1 cellular context compared by ENCODE assay signal in genomic region chr2:62195421-62196277, GRCh38.
TF ChIP-seq lines count a peak whose summit lies in the region.

A gene with protein sequence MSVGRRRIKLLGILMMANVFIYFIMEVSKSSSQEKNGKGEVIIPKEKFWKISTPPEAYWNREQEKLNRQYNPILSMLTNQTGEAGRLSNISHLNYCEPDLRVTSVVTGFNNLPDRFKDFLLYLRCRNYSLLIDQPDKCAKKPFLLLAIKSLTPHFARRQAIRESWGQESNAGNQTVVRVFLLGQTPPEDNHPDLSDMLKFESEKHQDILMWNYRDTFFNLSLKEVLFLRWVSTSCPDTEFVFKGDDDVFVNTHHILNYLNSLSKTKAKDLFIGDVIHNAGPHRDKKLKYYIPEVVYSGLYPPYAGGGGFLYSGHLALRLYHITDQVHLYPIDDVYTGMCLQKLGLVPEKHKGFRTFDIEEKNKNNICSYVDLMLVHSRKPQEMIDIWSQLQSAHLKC (plus strand): TSS chr2:62196115. CDS start chr2:62222221, 26,106 bp downstream.

TF ChIP-seq in HepG2, 621 proteins besides CTCF, POLR2A, EP300 and RAD21 (continued from another document and continues in another):
- TF ChIP-seq, protein P1, sequence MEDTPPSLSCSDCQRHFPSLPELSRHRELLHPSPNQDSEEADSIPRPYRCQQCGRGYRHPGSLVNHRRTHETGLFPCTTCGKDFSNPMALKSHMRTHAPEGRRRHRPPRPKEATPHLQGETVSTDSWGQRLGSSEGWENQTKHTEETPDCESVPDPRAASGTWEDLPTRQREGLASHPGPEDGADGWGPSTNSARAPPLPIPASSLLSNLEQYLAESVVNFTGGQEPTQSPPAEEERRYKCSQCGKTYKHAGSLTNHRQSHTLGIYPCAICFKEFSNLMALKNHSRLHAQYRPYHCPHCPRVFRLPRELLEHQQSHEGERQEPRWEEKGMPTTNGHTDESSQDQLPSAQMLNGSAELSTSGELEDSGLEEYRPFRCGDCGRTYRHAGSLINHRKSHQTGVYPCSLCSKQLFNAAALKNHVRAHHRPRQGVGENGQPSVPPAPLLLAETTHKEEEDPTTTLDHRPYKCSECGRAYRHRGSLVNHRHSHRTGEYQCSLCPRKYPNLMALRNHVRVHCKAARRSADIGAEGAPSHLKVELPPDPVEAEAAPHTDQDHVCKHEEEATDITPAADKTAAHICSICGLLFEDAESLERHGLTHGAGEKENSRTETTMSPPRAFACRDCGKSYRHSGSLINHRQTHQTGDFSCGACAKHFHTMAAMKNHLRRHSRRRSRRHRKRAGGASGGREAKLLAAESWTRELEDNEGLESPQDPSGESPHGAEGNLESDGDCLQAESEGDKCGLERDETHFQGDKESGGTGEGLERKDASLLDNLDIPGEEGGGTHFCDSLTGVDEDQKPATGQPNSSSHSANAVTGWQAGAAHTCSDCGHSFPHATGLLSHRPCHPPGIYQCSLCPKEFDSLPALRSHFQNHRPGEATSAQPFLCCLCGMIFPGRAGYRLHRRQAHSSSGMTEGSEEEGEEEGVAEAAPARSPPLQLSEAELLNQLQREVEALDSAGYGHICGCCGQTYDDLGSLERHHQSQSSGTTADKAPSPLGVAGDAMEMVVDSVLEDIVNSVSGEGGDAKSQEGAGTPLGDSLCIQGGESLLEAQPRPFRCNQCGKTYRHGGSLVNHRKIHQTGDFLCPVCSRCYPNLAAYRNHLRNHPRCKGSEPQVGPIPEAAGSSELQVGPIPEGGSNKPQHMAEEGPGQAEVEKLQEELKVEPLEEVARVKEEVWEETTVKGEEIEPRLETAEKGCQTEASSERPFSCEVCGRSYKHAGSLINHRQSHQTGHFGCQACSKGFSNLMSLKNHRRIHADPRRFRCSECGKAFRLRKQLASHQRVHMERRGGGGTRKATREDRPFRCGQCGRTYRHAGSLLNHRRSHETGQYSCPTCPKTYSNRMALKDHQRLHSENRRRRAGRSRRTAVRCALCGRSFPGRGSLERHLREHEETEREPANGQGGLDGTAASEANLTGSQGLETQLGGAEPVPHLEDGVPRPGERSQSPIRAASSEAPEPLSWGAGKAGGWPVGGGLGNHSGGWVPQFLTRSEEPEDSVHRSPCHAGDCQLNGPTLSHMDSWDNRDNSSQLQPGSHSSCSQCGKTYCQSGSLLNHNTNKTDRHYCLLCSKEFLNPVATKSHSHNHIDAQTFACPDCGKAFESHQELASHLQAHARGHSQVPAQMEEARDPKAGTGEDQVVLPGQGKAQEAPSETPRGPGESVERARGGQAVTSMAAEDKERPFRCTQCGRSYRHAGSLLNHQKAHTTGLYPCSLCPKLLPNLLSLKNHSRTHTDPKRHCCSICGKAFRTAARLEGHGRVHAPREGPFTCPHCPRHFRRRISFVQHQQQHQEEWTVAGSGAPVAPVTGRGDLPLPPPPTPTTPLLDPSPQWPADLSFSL (CRISPR knock-in tag; IDR thresholded peaks at IDR 0.05): no peak
- TF ChIP-seq ZBTB38 (CRISPR knock-in tag; IDR thresholded peaks at IDR 0.05): peak; percentile 24; the same call in 1 of the 2 replicates
- TF ChIP-seq CREB1 (IDR thresholded peaks at IDR 0.05): peak; percentile 45; the same call in 1 of the 2 replicates
- peak; percentile 66 for TF ChIP-seq CREB1 (CRISPR knock-in tag; IDR thresholded peaks at IDR 0.05)
- TF ChIP-seq ZBTB4 (CRISPR knock-in tag; IDR thresholded peaks at IDR 0.05; ENCODE audit: borderline replicate concordance): 0 out of 2 replicates have a peak, but pooled peaks have one; percentile 8
- 0 out of 2 replicates have a peak, but pooled peaks have one; percentile 63 for TF ChIP-seq ZMYM2 (CRISPR knock-in tag; IDR thresholded peaks at IDR 0.05)
- TF ChIP-seq, protein P2, sequence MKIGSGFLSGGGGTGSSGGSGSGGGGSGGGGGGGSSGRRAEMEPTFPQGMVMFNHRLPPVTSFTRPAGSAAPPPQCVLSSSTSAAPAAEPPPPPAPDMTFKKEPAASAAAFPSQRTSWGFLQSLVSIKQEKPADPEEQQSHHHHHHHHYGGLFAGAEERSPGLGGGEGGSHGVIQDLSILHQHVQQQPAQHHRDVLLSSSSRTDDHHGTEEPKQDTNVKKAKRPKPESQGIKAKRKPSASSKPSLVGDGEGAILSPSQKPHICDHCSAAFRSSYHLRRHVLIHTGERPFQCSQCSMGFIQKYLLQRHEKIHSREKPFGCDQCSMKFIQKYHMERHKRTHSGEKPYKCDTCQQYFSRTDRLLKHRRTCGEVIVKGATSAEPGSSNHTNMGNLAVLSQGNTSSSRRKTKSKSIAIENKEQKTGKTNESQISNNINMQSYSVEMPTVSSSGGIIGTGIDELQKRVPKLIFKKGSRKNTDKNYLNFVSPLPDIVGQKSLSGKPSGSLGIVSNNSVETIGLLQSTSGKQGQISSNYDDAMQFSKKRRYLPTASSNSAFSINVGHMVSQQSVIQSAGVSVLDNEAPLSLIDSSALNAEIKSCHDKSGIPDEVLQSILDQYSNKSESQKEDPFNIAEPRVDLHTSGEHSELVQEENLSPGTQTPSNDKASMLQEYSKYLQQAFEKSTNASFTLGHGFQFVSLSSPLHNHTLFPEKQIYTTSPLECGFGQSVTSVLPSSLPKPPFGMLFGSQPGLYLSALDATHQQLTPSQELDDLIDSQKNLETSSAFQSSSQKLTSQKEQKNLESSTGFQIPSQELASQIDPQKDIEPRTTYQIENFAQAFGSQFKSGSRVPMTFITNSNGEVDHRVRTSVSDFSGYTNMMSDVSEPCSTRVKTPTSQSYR (CRISPR knock-in tag; IDR thresholded peaks at IDR 0.05; ENCODE audit: borderline replicate concordance): peak; percentile 49; the same call in 1 of the 2 replicates
- TF ChIP-seq, protein P3, sequence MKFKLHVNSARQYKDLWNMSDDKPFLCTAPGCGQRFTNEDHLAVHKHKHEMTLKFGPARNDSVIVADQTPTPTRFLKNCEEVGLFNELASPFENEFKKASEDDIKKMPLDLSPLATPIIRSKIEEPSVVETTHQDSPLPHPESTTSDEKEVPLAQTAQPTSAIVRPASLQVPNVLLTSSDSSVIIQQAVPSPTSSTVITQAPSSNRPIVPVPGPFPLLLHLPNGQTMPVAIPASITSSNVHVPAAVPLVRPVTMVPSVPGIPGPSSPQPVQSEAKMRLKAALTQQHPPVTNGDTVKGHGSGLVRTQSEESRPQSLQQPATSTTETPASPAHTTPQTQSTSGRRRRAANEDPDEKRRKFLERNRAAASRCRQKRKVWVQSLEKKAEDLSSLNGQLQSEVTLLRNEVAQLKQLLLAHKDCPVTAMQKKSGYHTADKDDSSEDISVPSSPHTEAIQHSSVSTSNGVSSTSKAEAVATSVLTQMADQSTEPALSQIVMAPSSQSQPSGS (CRISPR knock-in tag; IDR thresholded peaks at IDR 0.05): 0 out of 2 replicates have a peak, but pooled peaks have one; percentile 13
- TF ChIP-seq HOXA9 (CRISPR knock-in tag; IDR thresholded peaks at IDR 0.05; ENCODE audit: borderline replicate concordance): no peak; the same call in 1 of the 2 replicates
- no peak for TF ChIP-seq ZNF530 (CRISPR knock-in tag; IDR thresholded peaks at IDR 0.05; ENCODE audit: low read depth)
- TF ChIP-seq CBFB (CRISPR knock-in tag; IDR thresholded peaks at IDR 0.05): peak; percentile 50; the same call in 1 of the 2 replicates
- 0 out of 2 replicates have a peak, but pooled peaks have one; percentile 28 for TF ChIP-seq SP5 (CRISPR knock-in tag; IDR thresholded peaks at IDR 0.05; ENCODE audit: borderline replicate concordance, low read depth)
- TF ChIP-seq NONO (IDR thresholded peaks at IDR 0.05): no peak
- peak; percentile 55; the same call in 1 of the 2 replicates for TF ChIP-seq NONO (CRISPR knock-in tag; conservative IDR thresholded peaks at IDR 0.05)
- TF ChIP-seq ZNF142 (CRISPR knock-in tag; IDR thresholded peaks at IDR 0.05): peak; percentile 20; the same call in 1 of the 2 replicates
- TF ChIP-seq GTF3A (CRISPR knock-in tag; conservative IDR thresholded peaks at IDR 0.05): no peak
- no peak for TF ChIP-seq FLYWCH1 (CRISPR knock-in tag; IDR thresholded peaks at IDR 0.05)
- 0 out of 2 replicates have a peak, but pooled peaks have one; percentile 22 for TF ChIP-seq ZNF619 (CRISPR knock-in tag; IDR thresholded peaks at IDR 0.05)
- peak; percentile 61 to 84; a peak in 3 of 4 replicates for TF ChIP-seq NR2F1 (CRISPR knock-in tag; IDR thresholded peaks at IDR 0.05)
- no peak for TF ChIP-seq HDAC2 (CRISPR knock-in tag; IDR thresholded peaks at IDR 0.05)
- no peak for TF ChIP-seq ZNF260 (CRISPR knock-in tag; IDR thresholded peaks at IDR 0.05; ENCODE audit: borderline replicate concordance, low read depth)
- TF ChIP-seq STAT5B (CRISPR knock-in tag; IDR thresholded peaks at IDR 0.05): no peak
- no peak for TF ChIP-seq IKZF1 (IDR thresholded peaks at IDR 0.05)
- TF ChIP-seq ZFYVE20 (CRISPR knock-in tag; IDR thresholded peaks at IDR 0.05; ENCODE audit: borderline replicate concordance, low read depth): 0 out of 2 replicates have a peak, but pooled peaks have one; percentile 58
- TF ChIP-seq TOE1 (CRISPR knock-in tag; IDR thresholded peaks at IDR 0.05): 0 out of 2 replicates have a peak, but pooled peaks have one; percentile 7
- no peak for TF ChIP-seq ZNF7 (CRISPR knock-in tag; IDR thresholded peaks at IDR 0.05)
- TF ChIP-seq SRF (IDR thresholded peaks at IDR 0.05; ENCODE audit: low read depth, low read length): no peak
- TF ChIP-seq MIER3 (CRISPR knock-in tag; IDR thresholded peaks at IDR 0.05; ENCODE audit: borderline replicate concordance): peak; percentile 17; the same call in 1 of the 2 replicates
- peak; percentile 91 for TF ChIP-seq ZNF430 (CRISPR knock-in tag; IDR thresholded peaks at IDR 0.05)
- peak; percentile 53; the same call in 1 of the 2 replicates for TF ChIP-seq ZBTB21 (CRISPR knock-in tag; IDR thresholded peaks at IDR 0.05)
- TF ChIP-seq, protein P4, sequence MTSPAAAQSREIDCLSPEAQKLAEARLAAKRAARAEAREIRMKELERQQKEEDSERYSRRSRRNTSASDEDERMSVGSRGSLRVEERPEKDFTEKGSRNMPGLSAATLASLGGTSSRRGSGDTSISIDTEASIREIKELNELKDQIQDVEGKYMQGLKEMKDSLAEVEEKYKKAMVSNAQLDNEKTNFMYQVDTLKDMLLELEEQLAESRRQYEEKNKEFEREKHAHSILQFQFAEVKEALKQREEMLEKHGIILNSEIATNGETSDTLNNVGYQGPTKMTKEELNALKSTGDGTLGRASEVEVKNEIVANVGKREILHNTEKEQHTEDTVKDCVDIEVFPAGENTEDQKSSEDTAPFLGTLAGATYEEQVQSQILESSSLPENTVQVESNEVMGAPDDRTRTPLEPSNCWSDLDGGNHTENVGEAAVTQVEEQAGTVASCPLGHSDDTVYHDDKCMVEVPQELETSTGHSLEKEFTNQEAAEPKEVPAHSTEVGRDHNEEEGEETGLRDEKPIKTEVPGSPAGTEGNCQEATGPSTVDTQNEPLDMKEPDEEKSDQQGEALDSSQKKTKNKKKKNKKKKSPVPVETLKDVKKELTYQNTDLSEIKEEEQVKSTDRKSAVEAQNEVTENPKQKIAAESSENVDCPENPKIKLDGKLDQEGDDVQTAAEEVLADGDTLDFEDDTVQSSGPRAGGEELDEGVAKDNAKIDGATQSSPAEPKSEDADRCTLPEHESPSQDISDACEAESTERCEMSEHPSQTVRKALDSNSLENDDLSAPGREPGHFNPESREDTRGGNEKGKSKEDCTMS (CRISPR knock-in tag; conservative IDR thresholded peaks at IDR 0.05): no peak
- TF ChIP-seq NFKBIZ (CRISPR knock-in tag; IDR thresholded peaks at IDR 0.05): peak; percentile 48; the same call in 1 of the 2 replicates
- TF ChIP-seq SALL1 (CRISPR knock-in tag; IDR thresholded peaks at IDR 0.05): peak; percentile 56
